Comparison of ENCODE assay signal across 1 cellular context in genomic region chr17:42698736-42699414, GRCh38.
TF ChIP-seq lines count a peak whose summit lies in the region.

No MANE protein-coding gene starts in this region.

TF ChIP-seq in K562, 482 proteins besides CTCF, POLR2A, EP300 and RAD21 (continues in another document):
- TF ChIP-seq MYC (IDR thresholded peaks at IDR 0.05; ENCODE audit: low read depth, low read length) = peak; percentile 92
- no peak for TF ChIP-seq MYC (CRISPR knock-in tag; IDR thresholded peaks at IDR 0.05; ENCODE audit: borderline replicate concordance, low read depth)
- no peak for TF ChIP-seq SPI1 (IDR thresholded peaks at IDR 0.05; ENCODE audit: borderline replicate concordance, low read depth, low read length)
- TF ChIP-seq, protein P1, sequence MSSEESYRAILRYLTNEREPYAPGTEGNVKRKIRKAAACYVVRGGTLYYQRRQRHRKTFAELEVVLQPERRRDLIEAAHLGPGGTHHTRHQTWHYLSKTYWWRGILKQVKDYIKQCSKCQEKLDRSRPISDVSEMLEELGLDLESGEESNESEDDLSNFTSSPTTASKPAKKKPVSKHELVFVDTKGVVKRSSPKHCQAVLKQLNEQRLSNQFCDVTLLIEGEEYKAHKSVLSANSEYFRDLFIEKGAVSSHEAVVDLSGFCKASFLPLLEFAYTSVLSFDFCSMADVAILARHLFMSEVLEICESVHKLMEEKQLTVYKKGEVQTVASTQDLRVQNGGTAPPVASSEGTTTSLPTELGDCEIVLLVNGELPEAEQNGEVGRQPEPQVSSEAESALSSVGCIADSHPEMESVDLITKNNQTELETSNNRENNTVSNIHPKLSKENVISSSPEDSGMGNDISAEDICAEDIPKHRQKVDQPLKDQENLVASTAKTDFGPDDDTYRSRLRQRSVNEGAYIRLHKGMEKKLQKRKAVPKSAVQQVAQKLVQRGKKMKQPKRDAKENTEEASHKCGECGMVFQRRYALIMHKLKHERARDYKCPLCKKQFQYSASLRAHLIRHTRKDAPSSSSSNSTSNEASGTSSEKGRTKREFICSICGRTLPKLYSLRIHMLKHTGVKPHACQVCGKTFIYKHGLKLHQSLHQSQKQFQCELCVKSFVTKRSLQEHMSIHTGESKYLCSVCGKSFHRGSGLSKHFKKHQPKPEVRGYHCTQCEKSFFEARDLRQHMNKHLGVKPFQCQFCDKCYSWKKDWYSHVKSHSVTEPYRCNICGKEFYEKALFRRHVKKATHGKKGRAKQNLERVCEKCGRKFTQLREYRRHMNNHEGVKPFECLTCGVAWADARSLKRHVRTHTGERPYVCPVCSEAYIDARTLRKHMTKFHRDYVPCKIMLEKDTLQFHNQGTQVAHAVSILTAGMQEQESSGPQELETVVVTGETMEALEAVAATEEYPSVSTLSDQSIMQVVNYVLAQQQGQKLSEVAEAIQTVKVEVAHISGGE (CRISPR knock-in tag; IDR thresholded peaks at IDR 0.05) = peak in 1 of 3 experiments; percentile 88; a peak in 2 of 6 replicates
- TF ChIP-seq HMGN3 (IDR thresholded peaks at IDR 0.05; ENCODE audit: borderline replicate concordance, extremely low read depth, insufficient read length, low read depth, low read length) = peak; percentile 97
- TF ChIP-seq, protein P2, sequence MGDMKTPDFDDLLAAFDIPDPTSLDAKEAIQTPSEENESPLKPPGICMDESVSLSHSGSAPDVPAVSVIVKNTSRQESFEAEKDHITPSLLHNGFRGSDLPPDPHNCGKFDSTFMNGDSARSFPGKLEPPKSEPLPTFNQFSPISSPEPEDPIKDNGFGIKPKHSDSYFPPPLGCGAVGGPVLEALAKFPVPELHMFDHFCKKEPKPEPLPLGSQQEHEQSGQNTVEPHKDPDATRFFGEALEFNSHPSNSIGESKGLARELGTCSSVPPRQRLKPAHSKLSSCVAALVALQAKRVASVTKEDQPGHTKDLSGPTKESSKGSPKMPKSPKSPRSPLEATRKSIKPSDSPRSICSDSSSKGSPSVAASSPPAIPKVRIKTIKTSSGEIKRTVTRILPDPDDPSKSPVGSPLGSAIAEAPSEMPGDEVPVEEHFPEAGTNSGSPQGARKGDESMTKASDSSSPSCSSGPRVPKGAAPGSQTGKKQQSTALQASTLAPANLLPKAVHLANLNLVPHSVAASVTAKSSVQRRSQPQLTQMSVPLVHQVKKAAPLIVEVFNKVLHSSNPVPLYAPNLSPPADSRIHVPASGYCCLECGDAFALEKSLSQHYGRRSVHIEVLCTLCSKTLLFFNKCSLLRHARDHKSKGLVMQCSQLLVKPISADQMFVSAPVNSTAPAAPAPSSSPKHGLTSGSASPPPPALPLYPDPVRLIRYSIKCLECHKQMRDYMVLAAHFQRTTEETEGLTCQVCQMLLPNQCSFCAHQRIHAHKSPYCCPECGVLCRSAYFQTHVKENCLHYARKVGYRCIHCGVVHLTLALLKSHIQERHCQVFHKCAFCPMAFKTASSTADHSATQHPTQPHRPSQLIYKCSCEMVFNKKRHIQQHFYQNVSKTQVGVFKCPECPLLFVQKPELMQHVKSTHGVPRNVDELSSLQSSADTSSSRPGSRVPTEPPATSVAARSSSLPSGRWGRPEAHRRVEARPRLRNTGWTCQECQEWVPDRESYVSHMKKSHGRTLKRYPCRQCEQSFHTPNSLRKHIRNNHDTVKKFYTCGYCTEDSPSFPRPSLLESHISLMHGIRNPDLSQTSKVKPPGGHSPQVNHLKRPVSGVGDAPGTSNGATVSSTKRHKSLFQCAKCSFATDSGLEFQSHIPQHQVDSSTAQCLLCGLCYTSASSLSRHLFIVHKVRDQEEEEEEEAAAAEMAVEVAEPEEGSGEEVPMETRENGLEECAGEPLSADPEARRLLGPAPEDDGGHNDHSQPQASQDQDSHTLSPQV (IDR thresholded peaks at IDR 0.05) = peak; percentile 90
- peak; percentile 27 for TF ChIP-seq ZNF384 (IDR thresholded peaks at IDR 0.05; ENCODE audit: low read depth, low read length)
- TF ChIP-seq SOX6 (IDR thresholded peaks at IDR 0.05) = peak; percentile 99
- no peak for TF ChIP-seq ZFX (CRISPR knock-in tag; IDR thresholded peaks at IDR 0.05)
- TF ChIP-seq ZNF561 (CRISPR knock-in tag; conservative IDR thresholded peaks at IDR 0.05) = no peak
- TF ChIP-seq RNF2 (IDR thresholded peaks at IDR 0.05) = peak; percentile 100
- no peak for TF ChIP-seq ASH1L (IDR thresholded peaks at IDR 0.05; ENCODE audit: borderline replicate concordance, low read depth, partially characterized antibody)
- no peak for TF ChIP-seq NR3C1 (CRISPR knock-in tag; IDR thresholded peaks at IDR 0.05)
- no peak for TF ChIP-seq NR2C2 (CRISPR knock-in tag; IDR thresholded peaks at IDR 0.05)
- peak; percentile 53; the same call in 1 of the 2 replicates for TF ChIP-seq NR2C2 (tag; IDR thresholded peaks at IDR 0.05)
- no peak; the same call in 1 of the 2 replicates for TF ChIP-seq ZZZ3 (IDR thresholded peaks at IDR 0.05)
- TF ChIP-seq TCF15 (CRISPR knock-in tag; IDR thresholded peaks at IDR 0.05) = no peak
- TF ChIP-seq ZNF507 (tag; conservative IDR thresholded peaks at IDR 0.05) = no peak
- no peak for TF ChIP-seq FIP1L1 (IDR thresholded peaks at IDR 0.05; ENCODE audit: low read depth, low read length, poor library complexity, severe bottlenecking)
- TF ChIP-seq, protein P3, sequence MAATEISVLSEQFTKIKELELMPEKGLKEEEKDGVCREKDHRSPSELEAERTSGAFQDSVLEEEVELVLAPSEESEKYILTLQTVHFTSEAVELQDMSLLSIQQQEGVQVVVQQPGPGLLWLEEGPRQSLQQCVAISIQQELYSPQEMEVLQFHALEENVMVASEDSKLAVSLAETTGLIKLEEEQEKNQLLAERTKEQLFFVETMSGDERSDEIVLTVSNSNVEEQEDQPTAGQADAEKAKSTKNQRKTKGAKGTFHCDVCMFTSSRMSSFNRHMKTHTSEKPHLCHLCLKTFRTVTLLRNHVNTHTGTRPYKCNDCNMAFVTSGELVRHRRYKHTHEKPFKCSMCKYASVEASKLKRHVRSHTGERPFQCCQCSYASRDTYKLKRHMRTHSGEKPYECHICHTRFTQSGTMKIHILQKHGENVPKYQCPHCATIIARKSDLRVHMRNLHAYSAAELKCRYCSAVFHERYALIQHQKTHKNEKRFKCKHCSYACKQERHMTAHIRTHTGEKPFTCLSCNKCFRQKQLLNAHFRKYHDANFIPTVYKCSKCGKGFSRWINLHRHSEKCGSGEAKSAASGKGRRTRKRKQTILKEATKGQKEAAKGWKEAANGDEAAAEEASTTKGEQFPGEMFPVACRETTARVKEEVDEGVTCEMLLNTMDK (IDR thresholded peaks at IDR 0.05; ENCODE audit: borderline replicate concordance, insufficient read depth, low read depth, low read length, poor library complexity, severe bottlenecking) = no peak
- TF ChIP-seq, protein P4, sequence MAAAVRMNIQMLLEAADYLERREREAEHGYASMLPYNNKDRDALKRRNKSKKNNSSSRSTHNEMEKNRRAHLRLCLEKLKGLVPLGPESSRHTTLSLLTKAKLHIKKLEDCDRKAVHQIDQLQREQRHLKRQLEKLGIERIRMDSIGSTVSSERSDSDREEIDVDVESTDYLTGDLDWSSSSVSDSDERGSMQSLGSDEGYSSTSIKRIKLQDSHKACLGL (CRISPR knock-in tag; IDR thresholded peaks at IDR 0.05; ENCODE audit: borderline replicate concordance, poor library complexity, severe bottlenecking) = no peak
- TF ChIP-seq ZNF398 (CRISPR knock-in tag; IDR thresholded peaks at IDR 0.05) = no peak
- TF ChIP-seq ZNF449 (CRISPR knock-in tag; IDR thresholded peaks at IDR 0.05) = peak; percentile 85
- TF ChIP-seq ZNF354B (CRISPR knock-in tag; IDR thresholded peaks at IDR 0.05) = 0 out of 2 replicates have a peak, but pooled peaks have one; percentile 46
- TF ChIP-seq NFIC (IDR thresholded peaks at IDR 0.05) = peak; percentile 99
- TF ChIP-seq ZNF76 (CRISPR knock-in tag; IDR thresholded peaks at IDR 0.05; ENCODE audit: borderline replicate concordance) = peak; percentile 71; the same call in 1 of the 2 replicates
- TF ChIP-seq, protein P5, sequence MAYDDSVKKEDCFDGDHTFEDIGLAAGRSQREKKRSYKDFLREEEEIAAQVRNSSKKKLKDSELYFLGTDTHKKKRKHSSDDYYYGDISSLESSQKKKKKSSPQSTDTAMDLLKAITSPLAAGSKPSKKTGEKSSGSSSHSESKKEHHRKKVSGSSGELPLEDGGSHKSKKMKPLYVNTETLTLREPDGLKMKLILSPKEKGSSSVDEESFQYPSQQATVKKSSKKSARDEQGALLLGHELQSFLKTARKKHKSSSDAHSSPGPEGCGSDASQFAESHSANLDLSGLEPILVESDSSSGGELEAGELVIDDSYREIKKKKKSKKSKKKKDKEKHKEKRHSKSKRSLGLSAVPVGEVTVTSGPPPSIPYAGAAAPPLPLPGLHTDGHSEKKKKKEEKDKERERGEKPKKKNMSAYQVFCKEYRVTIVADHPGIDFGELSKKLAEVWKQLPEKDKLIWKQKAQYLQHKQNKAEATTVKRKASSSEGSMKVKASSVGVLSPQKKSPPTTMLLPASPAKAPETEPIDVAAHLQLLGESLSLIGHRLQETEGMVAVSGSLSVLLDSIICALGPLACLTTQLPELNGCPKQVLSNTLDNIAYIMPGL (CRISPR knock-in tag; IDR thresholded peaks at IDR 0.05) = no peak
- 0 out of 2 replicates have a peak, but pooled peaks have one; percentile 48 for TF ChIP-seq GABPB1 (CRISPR knock-in tag; IDR thresholded peaks at IDR 0.05)
- TF ChIP-seq PTRF (tag; IDR thresholded peaks at IDR 0.05) = no peak
- peak; percentile 97 for TF ChIP-seq TFAP4 (CRISPR knock-in tag; IDR thresholded peaks at IDR 0.05; ENCODE audit: borderline replicate concordance)
- TF ChIP-seq ZNF589 (CRISPR knock-in tag; IDR thresholded peaks at IDR 0.05; ENCODE audit: low read depth) = peak; percentile 99
- TF ChIP-seq ZBTB9 (CRISPR knock-in tag; IDR thresholded peaks at IDR 0.05) = peak; percentile 77; the same call in 1 of the 2 replicates
- TF ChIP-seq KDM1A (IDR thresholded peaks at IDR 0.05) = peak; percentile 98 to 99
- no peak for TF ChIP-seq ZNF165 (CRISPR knock-in tag; IDR thresholded peaks at IDR 0.05; ENCODE audit: borderline replicate concordance)
- TF ChIP-seq NR4A1 (CRISPR knock-in tag; IDR thresholded peaks at IDR 0.05) = peak; percentile 90
- peak; percentile 97 for TF ChIP-seq NR4A1 (tag; IDR thresholded peaks at IDR 0.05)
- TF ChIP-seq, protein P6, sequence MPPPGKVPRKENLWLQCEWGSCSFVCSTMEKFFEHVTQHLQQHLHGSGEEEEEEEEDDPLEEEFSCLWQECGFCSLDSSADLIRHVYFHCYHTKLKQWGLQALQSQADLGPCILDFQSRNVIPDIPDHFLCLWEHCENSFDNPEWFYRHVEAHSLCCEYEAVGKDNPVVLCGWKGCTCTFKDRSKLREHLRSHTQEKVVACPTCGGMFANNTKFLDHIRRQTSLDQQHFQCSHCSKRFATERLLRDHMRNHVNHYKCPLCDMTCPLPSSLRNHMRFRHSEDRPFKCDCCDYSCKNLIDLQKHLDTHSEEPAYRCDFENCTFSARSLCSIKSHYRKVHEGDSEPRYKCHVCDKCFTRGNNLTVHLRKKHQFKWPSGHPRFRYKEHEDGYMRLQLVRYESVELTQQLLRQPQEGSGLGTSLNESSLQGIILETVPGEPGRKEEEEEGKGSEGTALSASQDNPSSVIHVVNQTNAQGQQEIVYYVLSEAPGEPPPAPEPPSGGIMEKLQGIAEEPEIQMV (tag; conservative IDR thresholded peaks at IDR 0.05; ENCODE audit: low read depth) = no peak
- peak; percentile 98 for TF ChIP-seq FOXM1 (IDR thresholded peaks at IDR 0.05; ENCODE audit: low read depth)
- TF ChIP-seq FOXM1 (CRISPR knock-in tag; IDR thresholded peaks at IDR 0.05; ENCODE audit: low read depth) = no peak
- TF ChIP-seq, protein P7, sequence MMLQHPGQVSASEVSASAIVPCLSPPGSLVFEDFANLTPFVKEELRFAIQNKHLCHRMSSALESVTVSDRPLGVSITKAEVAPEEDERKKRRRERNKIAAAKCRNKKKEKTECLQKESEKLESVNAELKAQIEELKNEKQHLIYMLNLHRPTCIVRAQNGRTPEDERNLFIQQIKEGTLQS (IDR thresholded peaks at IDR 0.05) = peak; percentile 60
- TF ChIP-seq, protein P7 (CRISPR knock-in tag; conservative IDR thresholded peaks at IDR 0.05) = peak; percentile 81
